Comparison of ENCODE assay signal across 20 cellular contexts in the genomic region with DNA sequence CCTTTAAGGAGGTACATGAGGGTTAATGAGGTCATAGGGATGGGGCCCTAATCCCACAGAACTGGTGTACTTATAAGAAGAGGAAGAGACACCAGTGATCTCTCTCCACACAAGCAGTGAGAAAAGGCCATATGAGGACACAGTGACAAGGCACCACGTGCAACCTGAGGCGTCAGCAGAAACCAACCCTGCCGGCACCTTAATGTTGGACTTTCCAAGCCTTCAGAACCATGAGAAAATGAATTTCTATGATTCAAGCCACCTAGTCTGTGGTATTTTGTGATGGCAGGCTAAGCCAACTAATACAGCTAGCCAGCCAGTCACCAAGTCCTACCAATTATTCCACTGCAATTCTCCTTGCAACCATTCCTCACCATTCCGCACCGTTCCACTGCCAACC.
"Had no signal": no experiment of that assay in that cellular context is flagged by ENCODE, and none has a peak within 500 bp of the region (broad histone marks: within the 10 kb centered on the region; RNA-seq: fewer than 3 reads in every experiment).

No MANE protein-coding gene starts in this region.

- H3K4me3 Mint-ChIP-seq: T-cell had no signal

- H3K4me2 ChIP-seq: SK-N-SH had no signal

- DNase-seq: Karpas-422, KG1, MG63, NCI-H1092 treated with DMSO at 0.1 percent for 48 hours, NCI-H1436, NCI-H187, NCI-H2029, NCI-H2081 treated with DMSO at 0.1 percent for 48 hours, NCI-H2171, NCI-H345, NCI-H446 treated with DMSO at 0.1 percent for 48 hours, NCI-H524, NCI-H526 treated with DMSO at 0.1 percent for 48 hours, NCI-H748 treated with DMSO at 0.1 percent for 48 hours, RPMI8226, SHP77, SK-N-SH, SW 1271, T-cell had no signal

- H3K4me3 ChIP-seq: MG63 had no signal

- H3K4me1 Mint-ChIP-seq: T-cell had no signal

- H3K9me3 ChIP-seq: MG63, SK-N-SH had no signal

- H3K9ac ChIP-seq: SK-N-SH had no signal

- H3K27me3 ChIP-seq: MG63 had no signal

- H3K36me3 ChIP-seq: MG63 had no signal

- FAIRE-seq: RCC 7860 had no signal

- H3K36me3 Mint-ChIP-seq: T-cell had no signal

- H3K27ac Mint-ChIP-seq: T-cell had no signal

- H3K9me3 Mint-ChIP-seq: T-cell had no signal

- ATAC-seq: T-cell had no signal
